In genomic region chr19:11505504-11506100, GRCh38 we compare ENCODE assay signal across 7 cellular contexts. TPM values are rescaled to one million over a fixed set of nuclear protein-coding genes. Genes with fewer than 3 reads are reported as not detected.
A peak's percentile ranks its signal among the peaks of the same experiment; 100 is the strongest.
DNase-seq lines count a peak whose midpoint lies in the region; ATAC-seq and TF ChIP-seq lines count a peak whose summit lies in the region.

ZNF653 (minus strand) TSS chr19:11505839; CDS start chr19:11505786, 53 bp downstream.

- DNase-seq in NCI-H187 treated with DMSO at 0.1 percent for 48 hours (lab: John Stamatoyannopoulos, UW) (peak; percentile 32), anterior cingulate cortex (lab: John Stamatoyannopoulos, UW) (peak; percentile 32 to 94 (median 87)), hepatic stellate cell (ENCODE audit: low spot score) (peak; percentile 100), renal cortical epithelial cell (ENCODE audit: low read depth) (peak; percentile 78)
- peak; percentile 94 for DNase-seq in T-helper 2 cell treated with Interferon-gamma antibody and Interleukin-4, amounts not matched to agents 5 μg/mL and 100 μg/mL, for 36 hours (ENCODE audit: low spot score)

- peak; percentile 49 for ATAC-seq in GM18505 (IDR thresholded peaks at IDR 0.05; ENCODE audit: unreplicated experiment)
- peak; percentile 54 for ATAC-seq in HG02943 (IDR thresholded peaks at IDR 0.05; ENCODE audit: low read depth, unreplicated experiment)

- H3K9me3 Mint-ChIP-seq in T-helper 2 cell treated with Interferon-gamma antibody and Interleukin-4, amounts not matched to agents 5 μg/mL and 100 μg/mL, for 36 hours: no peaks in the 10 kb centered on the region

- peak; percentile 58 for TF ChIP-seq POLR2A in GM18505 (IDR thresholded peaks at IDR 0.05; ENCODE audit: borderline replicate concordance, extremely low read depth, insufficient read depth, insufficient read length)

- peak within 1 kb of the TSS; percentile 93 for H3K27ac Mint-ChIP-seq in T-helper 2 cell treated with Interferon-gamma antibody and Interleukin-4, amounts not matched to agents 5 μg/mL and 100 μg/mL, for 36 hours

- peak within 1 kb of the TSS; percentile 87 for H3K4me3 Mint-ChIP-seq in T-helper 2 cell treated with Interferon-gamma antibody and Interleukin-4, amounts not matched to agents 5 μg/mL and 100 μg/mL, for 36 hours

- H3K27me3 Mint-ChIP-seq in T-helper 2 cell treated with Interferon-gamma antibody and Interleukin-4, amounts not matched to agents 5 μg/mL and 100 μg/mL, for 36 hours (ENCODE audit: low read depth): no peaks in the 10 kb centered on the region

- H3K4me1 Mint-ChIP-seq in T-helper 2 cell treated with Interferon-gamma antibody and Interleukin-4, amounts not matched to agents 5 μg/mL and 100 μg/mL, for 36 hours (ENCODE audit: low read depth): peaks cover 13% of the 10 kb centered on the region

- H3K36me3 Mint-ChIP-seq in T-helper 2 cell treated with Interferon-gamma antibody and Interleukin-4, amounts not matched to agents 5 μg/mL and 100 μg/mL, for 36 hours (ENCODE audit: low read depth): peaks cover 10% of the 10 kb centered on the region

RNA-seq across cellular contexts. Expression of gene ZNF653, which starts in this region (rescaled TPM):
- total RNA-seq in renal cortical epithelial cell: 3.8 and 7.1 TPM in 2 replicates

Comparison
In these comparisons a context has a peak if more than half of its experiments do, and no peak if none do; other contexts are left out.
1. Peak in every context shown above with its lines: DNase-seq and ATAC-seq.
2. DNase-seq: peak in every context shown above with its lines; median percentile 100 in hepatic stellate cell; 94 in T-helper 2 cell treated with Interferon-gamma antibody and Interleukin-4, amounts not matched to agents 5 μg/mL and 100 μg/mL, for 36 hours; 87 in anterior cingulate cortex; 78 in renal cortical epithelial cell; 32 in NCI-H187 treated with DMSO at 0.1 percent for 48 hours.